Comparison of ENCODE assay signal across 21 cellular contexts in the genomic region with DNA sequence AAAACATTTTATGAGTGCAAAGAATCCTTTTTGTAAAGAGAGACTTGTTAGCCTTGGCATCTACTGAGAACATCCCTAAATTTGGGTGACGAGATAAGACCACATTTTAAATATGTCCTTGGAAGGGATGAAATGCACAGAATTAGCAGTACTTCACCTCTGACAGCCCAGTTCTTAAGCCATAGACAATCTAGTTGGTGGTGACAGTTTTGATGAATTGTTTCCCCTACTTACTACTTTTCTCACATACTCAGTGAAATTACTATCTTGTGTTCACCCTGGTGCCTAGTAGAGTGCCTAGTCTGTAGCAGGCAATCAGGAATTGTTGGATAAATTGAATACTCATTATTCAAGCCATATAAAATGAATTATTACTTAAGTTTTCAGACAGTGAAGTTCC. TPM values are rescaled to one million over a fixed set of nuclear protein-coding genes. Genes with fewer than 3 reads are reported as not detected.
DNase-seq lines count a peak whose midpoint lies in the region; ATAC-seq and TF ChIP-seq lines count a peak whose summit lies in the region.
"Had no signal": no experiment of that assay in that cellular context is flagged by ENCODE, and none has a peak within 500 bp of the region (broad histone marks: within the 10 kb centered on the region; RNA-seq: fewer than 3 reads in every experiment).

No MANE protein-coding gene starts in this region.

- H4K20me1 ChIP-seq in Karpas-422 (ENCODE audit: insufficient read depth, low read depth, low read length): no peaks in the 10 kb centered on the region

- peaks cover 17% of the 10 kb centered on the region for H3K79me1 ChIP-seq in mesenchymal stem cell (replicated peaks; ENCODE audit: low read length, poor library complexity, severe bottlenecking)

- no peak overlapping the region for H2AK5ac ChIP-seq in mesenchymal stem cell (ENCODE audit: low read length, severe bottlenecking)

- H2BK12ac ChIP-seq in mesenchymal stem cell (ENCODE audit: low read length in 2 of 2): no peak overlapping the region

- H2BK5ac ChIP-seq in mesenchymal stem cell (ENCODE audit: low read depth, low read length, poor library complexity, severe bottlenecking): no peak overlapping the region

- no peak overlapping the region for H2BK120ac ChIP-seq in mesenchymal stem cell (ENCODE audit: low read depth, low read length)

- H2BK15ac ChIP-seq in mesenchymal stem cell (ENCODE audit: low read depth, poor library complexity, severe bottlenecking): no peak overlapping the region

- H3K14ac ChIP-seq in mesenchymal stem cell (ENCODE audit: low read length in 2 of 2): no peak overlapping the region

- H3K4me3 Mint-ChIP-seq in natural killer cell: no peak overlapping the region
- H3K4me3 Mint-ChIP-seq in natural killer cell treated with Interleukin-12 subunit alpha and Interleukin-12 subunit beta and Interleukin-15 and Interleukin-18, amount 100 ng/mL, for 72 hours: no peak overlapping the region
- H3K4me3 Mint-ChIP-seq: GM23338 had no signal

- H3K27me3 Mint-ChIP-seq in natural killer cell (ENCODE audit: low read depth in 2 of 2): no peaks in the 10 kb centered on the region
- H3K27me3 Mint-ChIP-seq in natural killer cell treated with Interleukin-12 subunit alpha and Interleukin-12 subunit beta and Interleukin-15 and Interleukin-18, amount 100 ng/mL, for 72 hours: no peaks in the 10 kb centered on the region

- H3K18ac ChIP-seq in mesenchymal stem cell (ENCODE audit: low read depth in 1 of 2, low read length in 2 of 2): no peak overlapping the region

- H3K27ac Mint-ChIP-seq in natural killer cell: peak overlapping the region; percentile 3 to 90
- H3K27ac Mint-ChIP-seq in natural killer cell treated with Interleukin-12 subunit alpha and Interleukin-12 subunit beta and Interleukin-15 and Interleukin-18, amount 100 ng/mL, for 72 hours: peak overlapping the region in 1 of 2 donors; percentile 4
- H3K27ac Mint-ChIP-seq: GM23338 had no signal

- no peak for ATAC-seq in natural killer cell
- ATAC-seq in natural killer cell treated with Interleukin-12 subunit alpha and Interleukin-12 subunit beta and Interleukin-15 and Interleukin-18, amount 100 ng/mL, for 72 hours: no peak
- no peak for ATAC-seq in left lung
- ATAC-seq: GM23338, HepG2 had no signal

- H3K4me1 Mint-ChIP-seq in natural killer cell: peaks cover 29 to 33% of the 10 kb centered on the region in 2 donors
- H3K4me1 Mint-ChIP-seq in natural killer cell treated with Interleukin-12 subunit alpha and Interleukin-12 subunit beta and Interleukin-15 and Interleukin-18, amount 100 ng/mL, for 72 hours (ENCODE audit: low read depth in 2 of 2): peaks cover 18 to 33% of the 10 kb centered on the region in 2 donors

- no peak overlapping the region for H2AFZ ChIP-seq in Karpas-422 (ENCODE audit: low read length)
- H2AFZ ChIP-seq in mesenchymal stem cell (ENCODE audit: low read depth, low read length): no peak overlapping the region
- H2AFZ ChIP-seq: GM23338 had no signal

- H3K9me3 ChIP-seq in Karpas-422 (ENCODE audit: low read length) (no peaks in the 10 kb centered on the region), mesenchymal stem cell (ENCODE audit: control insufficient read depth, low read length) (no peaks in the 10 kb centered on the region), left lung (no peaks in the 10 kb centered on the region)
- H3K9me3 ChIP-seq: BLaER1, Peyer's patch, SJCRH30 had no signal

- H3K36me3 Mint-ChIP-seq in natural killer cell: no peaks in the 10 kb centered on the region
- H3K36me3 Mint-ChIP-seq in natural killer cell treated with Interleukin-12 subunit alpha and Interleukin-12 subunit beta and Interleukin-15 and Interleukin-18, amount 100 ng/mL, for 72 hours: no peaks in the 10 kb centered on the region

- H3K27ac ChIP-seq in Karpas-422 (ENCODE audit: low read length) (peak overlapping the region; percentile 66; the same call in 1 of the 2 replicates), mesenchymal stem cell (ENCODE audit: low read length, poor library complexity, severe bottlenecking) (no peak overlapping the region), left lung (no peak overlapping the region)
- H3K27ac ChIP-seq: BLaER1, HL-60, Peyer's patch, SJCRH30 had no signal

- no peak overlapping the region for H4K8ac ChIP-seq in mesenchymal stem cell (ENCODE audit: low read length)

- no peak overlapping the region for H3K4ac ChIP-seq in mesenchymal stem cell (ENCODE audit: low read depth in 1 of 2, low read length in 2 of 2)

- H3K36me3 ChIP-seq in Karpas-422 (ENCODE audit: insufficient read depth, low read length) (peaks cover 12% of the 10 kb centered on the region; the same call in 1 of the 2 replicates), mesenchymal stem cell (ENCODE audit: control insufficient read depth in 1 of 2, insufficient read depth in 2 of 2, low read depth in 1 of 2, low read length in 2 of 2) (peaks cover 0 to 18% of the 10 kb centered on the region in 2 experiments), left lung (no peaks in the 10 kb centered on the region)
- H3K36me3 ChIP-seq: Peyer's patch, SJCRH30 had no signal

- no peaks in the 10 kb centered on the region for H3K9me2 ChIP-seq in Karpas-422 (replicated peaks; ENCODE audit: insufficient read depth, low read length)

- TF ChIP-seq CTCF in natural killer cell (IDR thresholded peaks at IDR 0.05) (no peak), left lung (IDR thresholded peaks at IDR 0.05) (no peak)

- no peak for DNase-seq in natural killer cell
- no peak for DNase-seq in natural killer cell treated with Interleukin-12 subunit alpha and Interleukin-12 subunit beta and Interleukin-15 and Interleukin-18, amount 100 ng/mL, for 72 hours (ENCODE audit: low spot score)
- no peak for DNase-seq in Karpas-422
- DNase-seq in mesenchymal stem cell: no peak
- DNase-seq in left lung: no peak
- DNase-seq in KBM-7: no peak
- no peak for DNase-seq in NCI-H524 treated with DMSO at 0.1 percent for 48 hours (lab: John Stamatoyannopoulos, UW)
- DNase-seq: KG1, NCI-H1105, NCI-H146, NCI-H2029 treated with DMSO at 0.1 percent for 48 hours, NCI-H2171, Peyer's patch, SJCRH30 had no signal

- in situ Hi-C loops in KBM-7 (cut with MboI; ENCODE audit: low pct_unique_long_range_greater_than_20kb, low sequenced_read_pairs): no loop called here

- H3K4me2 ChIP-seq in Karpas-422 (ENCODE audit: low read depth, low read length, poor library complexity, severe bottlenecking) (no peak overlapping the region), mesenchymal stem cell (ENCODE audit: low read length, poor library complexity, severe bottlenecking) (no peak overlapping the region)
- H3K4me2 ChIP-seq: BLaER1, GM23338 had no signal

- H3K23ac ChIP-seq in mesenchymal stem cell (ENCODE audit: low read length in 2 of 2): no peak overlapping the region

- H3K9me3 Mint-ChIP-seq in natural killer cell: no peaks in the 10 kb centered on the region
- no peaks in the 10 kb centered on the region for H3K9me3 Mint-ChIP-seq in natural killer cell treated with Interleukin-12 subunit alpha and Interleukin-12 subunit beta and Interleukin-15 and Interleukin-18, amount 100 ng/mL, for 72 hours
- H3K9me3 Mint-ChIP-seq: GM23338 had no signal

- H3K79me2 ChIP-seq in Karpas-422 (ENCODE audit: low read length): peaks cover 83% of the 10 kb centered on the region

- H3K9ac ChIP-seq in Karpas-422 (ENCODE audit: low read length): no peak overlapping the region
- H3K9ac ChIP-seq in mesenchymal stem cell (ENCODE audit: low read length): peak overlapping the region; percentile 13
- H3K9ac ChIP-seq: BLaER1 had no signal

- 100% methylated on average over 1 of the region's 1 CpG for WGBS in mesenchymal stem cell

- no peak overlapping the region for H3K4me3 ChIP-seq in Karpas-422 (ENCODE audit: low read length)
- H3K4me3 ChIP-seq in mesenchymal stem cell (ENCODE audit: insufficient read depth in 1 of 2, low read depth in 1 of 2, low read length in 2 of 2): no peak overlapping the region
- no peak overlapping the region for H3K4me3 ChIP-seq in left lung
- H3K4me3 ChIP-seq: BLaER1, GM23338, Peyer's patch, SJCRH30 had no signal

- H3K27me3 ChIP-seq in Karpas-422 (ENCODE audit: low read length): no peaks in the 10 kb centered on the region
- no peaks in the 10 kb centered on the region for H3K27me3 ChIP-seq in mesenchymal stem cell (ENCODE audit: control insufficient read depth in 1 of 2, insufficient read depth in 1 of 2, low read length in 2 of 2)
- no peaks in the 10 kb centered on the region for H3K27me3 ChIP-seq in left lung
- H3K27me3 ChIP-seq: BLaER1, Peyer's patch, SJCRH30 had no signal

- intact Hi-C loops in natural killer cell (cut with micrococcal nuclease) (no loop called here), left lung (cut with DNase I) (no loop called here)

- H3K4me1 ChIP-seq in Karpas-422 (ENCODE audit: low read length) (peaks cover 49% of the 10 kb centered on the region), mesenchymal stem cell (ENCODE audit: control insufficient read depth, insufficient read depth, low read depth, low read length) (peaks cover 4% of the 10 kb centered on the region), left lung (peaks cover 14 to 37% of the 10 kb centered on the region in 2 donors)
- H3K4me1 ChIP-seq: SJCRH30 had no signal

- no peak overlapping the region for H4K91ac ChIP-seq in mesenchymal stem cell (ENCODE audit: low read length)

RNA-seq across cellular contexts. Expression of a gene that starts 3.4 kb away (rescaled TPM):
- total RNA-seq in natural killer cell (1 to 10 TPM in 2 of 3 donors, not detected in 1; 3.6 to 8.0 TPM), left lung (not detected)
- total RNA-seq in natural killer cell treated with Interleukin-12 subunit alpha and Interleukin-12 subunit beta and Interleukin-15 and Interleukin-18, amount 100 ng/mL, for 72 hours: 1 to 10 TPM in 1 of 2 donors, not detected in 1; 2.6 TPM
- not detected in 2 replicates for total RNA-seq in Karpas-422 (2014; rRNA removed; shearing (Covaris generic); ENCODE audit: low replicate concordance)
- 0.88 TPM for polyA plus RNA-seq in mesenchymal stem cell (2013, experiment 1 of 2)
- 0.63 TPM for polyA plus RNA-seq in mesenchymal stem cell (2013, experiment 2 of 2)
- total RNA-seq: Daoy, GM23338, HepG2, HT-29, OCI-LY7, Peyer's patch, SJCRH30 had no signal
- polyA plus RNA-seq: HepG2 had no signal

RNA-seq across cellular contexts. Expression of a gene that starts 45.1 kb away (rescaled TPM):
- 100 to 1,000 TPM; 126 to 176 (median 146) TPM for total RNA-seq in natural killer cell
- total RNA-seq in natural killer cell treated with Interleukin-12 subunit alpha and Interleukin-12 subunit beta and Interleukin-15 and Interleukin-18, amount 100 ng/mL, for 72 hours: 100 to 1,000 TPM in 1 of 2 donors, 10 to 100 TPM in 1; 96.5 to 101 TPM
- total RNA-seq in Karpas-422 (2014; rRNA removed; shearing (Covaris generic); ENCODE audit: low replicate concordance): 30.4 and 33.6 TPM in 2 replicates
- polyA plus RNA-seq in mesenchymal stem cell (2013, experiment 1 of 2): 9.5 TPM
- 8.8 TPM for polyA plus RNA-seq in mesenchymal stem cell (2013, experiment 2 of 2)
- 10 to 100 TPM; 23.4 to 32.5 TPM for total RNA-seq in left lung

RNA-seq across cellular contexts. Expression of a gene that starts 45.2 kb away (rescaled TPM):
- total RNA-seq in natural killer cell (10 to 100 TPM; 30.3 to 35.8 (median 32.5) TPM), left lung (10 to 100 TPM; 46.7 to 52.5 TPM)
- total RNA-seq in natural killer cell treated with Interleukin-12 subunit alpha and Interleukin-12 subunit beta and Interleukin-15 and Interleukin-18, amount 100 ng/mL, for 72 hours: 10 to 100 TPM; 65.7 to 74.1 TPM
- 96.2 and 98.7 TPM in 2 replicates for total RNA-seq in Karpas-422 (2014; rRNA removed; shearing (Covaris generic); ENCODE audit: low replicate concordance)
- 59.6 TPM for polyA plus RNA-seq in mesenchymal stem cell (2013, experiment 1 of 2)
- 61.7 TPM for polyA plus RNA-seq in mesenchymal stem cell (2013, experiment 2 of 2)
